28 cellular contexts compared by ENCODE assay signal in the genomic region with DNA sequence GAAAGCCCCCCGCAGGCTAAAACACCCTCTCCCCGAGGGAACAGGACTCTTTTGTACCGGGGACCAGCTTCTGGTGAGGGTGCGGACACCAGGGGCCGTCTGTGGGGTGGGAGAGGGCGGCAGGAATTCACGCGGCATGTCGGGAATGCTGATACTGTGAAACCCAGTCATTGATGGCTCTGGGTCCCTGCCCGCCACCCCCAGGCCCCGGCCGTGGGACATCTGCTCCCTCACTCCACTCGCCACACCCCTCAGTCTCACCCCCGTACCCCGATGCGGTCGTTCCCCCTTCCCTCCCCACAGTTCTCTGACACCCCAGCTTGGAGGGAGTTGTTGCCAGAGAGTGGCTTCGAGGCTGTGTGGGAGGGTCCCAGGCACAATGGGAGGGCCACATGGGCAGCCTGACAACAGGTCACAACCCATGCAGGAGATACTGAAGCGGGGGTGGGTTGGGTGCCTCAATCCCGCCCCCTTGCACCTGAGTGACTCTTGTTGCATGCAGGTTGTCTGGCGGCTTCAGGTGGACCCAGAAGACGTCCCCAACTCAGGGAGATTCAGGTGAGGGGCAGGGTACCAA. TPM values are rescaled to one million over a fixed set of nuclear protein-coding genes. Genes with fewer than 3 reads are reported as not detected.
"Had no signal": no experiment of that assay in that cellular context is flagged by ENCODE, and none has a peak within 500 bp of the region (broad histone marks: within the 10 kb centered on the region; RNA-seq: fewer than 3 reads in every experiment).

No MANE protein-coding gene starts in this region.

- DNase-seq: activated CD4-positive, alpha-beta T cell treated with anti-CD3 and anti-CD28 coated beads for 1 hour; activated CD4-positive, alpha-beta T cell treated with anti-CD3 and anti-CD28 coated beads, Interleukin-2, amount 50 U/mL, for 1 hour; activated CD8-positive, alpha-beta T cell treated with anti-CD3 and anti-CD28 coated beads, Interleukin-2, amount 10 ng/mL, durations not matched to agents 7 days and 5 days; activated gamma-delta T cell treated with Interleukin-2 at 50 U/mL for 16 hours; aorta; effector CD8-positive, alpha-beta T cell; foreskin melanocyte; immature natural killer cell; left lung; naive thymus-derived CD8-positive, alpha-beta T cell; pancreas; right lobe of liver; small intestine; WERI-Rb-1 had no signal

- H3K79me2 ChIP-seq: hepatocyte had no signal

- H3K4me1 ChIP-seq: pancreas, right lobe of liver, vagina had no signal

- ATAC-seq: activated CD8-positive, alpha-beta T cell treated with anti-CD3 and anti-CD28 coated beads, Interleukin-2, amount 10 ng/mL, durations not matched to agents 7 days and 5 days; left lung; naive thymus-derived CD8-positive, alpha-beta T cell; pancreas; right lobe of liver; stimulated activated memory B cell treated with anti-CD40 and anti-IgM and Interleukin-4, amounts not matched to agents 10 μg/mL and 1 μg/mL and 100 μg/mL, for 72 hours had no signal

- H3K27me3 ChIP-seq: pancreas, right lobe of liver, vagina had no signal

- H3K4me2 ChIP-seq: hepatocyte had no signal

- H3K4me3 ChIP-seq: hepatocyte, left lung, lung, pancreas, right lobe of liver, thoracic aorta, vagina had no signal

- H3K36me3 ChIP-seq: left lung, pancreas, right lobe of liver, thoracic aorta, vagina, WERI-Rb-1 had no signal

- H3K27ac Mint-ChIP-seq: activated CD8-positive, alpha-beta T cell treated with anti-CD3 and anti-CD28 coated beads, Interleukin-2, amount 10 ng/mL, durations not matched to agents 7 days and 5 days; activated naive CD4-positive, alpha-beta T cell treated with anti-CD3 and anti-CD28 coated beads, Interleukin-2, amount 50 U/mL, for 24 hours; activated T-helper 1 cell treated with anti-CD3 and anti-CD28 coated beads, Interleukin-12 subunit alpha, Interleukin-12 subunit beta, Interleukin-2, Interleukin-4 antibody, amounts not matched to agents 30 ng/mL and 10 ng/mL and 1 ng/mL, durations not matched to agents 14 hours and 24 hours and 36 hours; brain; dendritic cell treated with granulocyte-macrophage colony-stimulating factor and Interleukin-4, amounts not matched to agents 40 ng/mL and 50 ng/mL, for 4 days; stimulated activated memory B cell treated with anti-CD40 and anti-IgM and Interleukin-4, amounts not matched to agents 10 μg/mL and 1 μg/mL and 100 μg/mL, for 72 hours; type B pancreatic cell had no signal

- H3K9me3 Mint-ChIP-seq: activated naive CD4-positive, alpha-beta T cell treated with anti-CD3 and anti-CD28 coated beads, Interleukin-2, amount 50 U/mL, for 24 hours; activated T-helper 1 cell treated with anti-CD3 and anti-CD28 coated beads, Interleukin-12 subunit alpha, Interleukin-12 subunit beta, Interleukin-2, Interleukin-4 antibody, amounts not matched to agents 30 ng/mL and 10 ng/mL and 1 ng/mL, durations not matched to agents 14 hours and 24 hours and 36 hours; dendritic cell treated with granulocyte-macrophage colony-stimulating factor and Interleukin-4, amounts not matched to agents 40 ng/mL and 50 ng/mL, for 4 days; immature natural killer cell; naive thymus-derived CD8-positive, alpha-beta T cell; stimulated activated memory B cell treated with anti-CD40 and anti-IgM and Interleukin-4, amounts not matched to agents 10 μg/mL and 1 μg/mL and 100 μg/mL, for 72 hours; type B pancreatic cell had no signal

- H3K4me3 Mint-ChIP-seq: activated CD8-positive, alpha-beta T cell treated with anti-CD3 and anti-CD28 coated beads, Interleukin-2, amount 10 ng/mL, durations not matched to agents 7 days and 5 days; activated naive CD4-positive, alpha-beta T cell treated with anti-CD3 and anti-CD28 coated beads, Interleukin-2, amount 50 U/mL, for 24 hours; activated T-helper 1 cell treated with anti-CD3 and anti-CD28 coated beads, Interleukin-12 subunit alpha, Interleukin-12 subunit beta, Interleukin-2, Interleukin-4 antibody, amounts not matched to agents 30 ng/mL and 10 ng/mL and 1 ng/mL, durations not matched to agents 14 hours and 24 hours and 36 hours; brain; dendritic cell treated with granulocyte-macrophage colony-stimulating factor and Interleukin-4, amounts not matched to agents 40 ng/mL and 50 ng/mL, for 4 days; immature natural killer cell; naive thymus-derived CD8-positive, alpha-beta T cell; stimulated activated memory B cell treated with anti-CD40 and anti-IgM and Interleukin-4, amounts not matched to agents 10 μg/mL and 1 μg/mL and 100 μg/mL, for 72 hours; type B pancreatic cell had no signal

- H3K27me3 Mint-ChIP-seq: activated naive CD4-positive, alpha-beta T cell treated with anti-CD3 and anti-CD28 coated beads, Interleukin-2, amount 50 U/mL, for 24 hours; naive thymus-derived CD8-positive, alpha-beta T cell; stimulated activated memory B cell treated with anti-CD40 and anti-IgM and Interleukin-4, amounts not matched to agents 10 μg/mL and 1 μg/mL and 100 μg/mL, for 72 hours had no signal

- H3K9me3 ChIP-seq: left lung, pancreas, right lobe of liver, thoracic aorta, vagina had no signal

- H3K36me3 Mint-ChIP-seq: activated naive CD4-positive, alpha-beta T cell treated with anti-CD3 and anti-CD28 coated beads, Interleukin-2, amount 50 U/mL, for 24 hours; brain; immature natural killer cell; naive thymus-derived CD8-positive, alpha-beta T cell; stimulated activated memory B cell treated with anti-CD40 and anti-IgM and Interleukin-4, amounts not matched to agents 10 μg/mL and 1 μg/mL and 100 μg/mL, for 72 hours; type B pancreatic cell had no signal

- H3K4me1 Mint-ChIP-seq: brain had no signal

- H3K27ac ChIP-seq: hepatocyte, left lung, pancreas, right lobe of liver, thoracic aorta, vagina, WERI-Rb-1 had no signal

RNA-seq across cellular contexts. Expression of a gene that starts 1.9 kb away (rescaled TPM):
- total RNA-seq: activated T-helper 1 cell treated with anti-CD3 and anti-CD28 coated beads, Interleukin-12 subunit alpha, Interleukin-12 subunit beta, Interleukin-2, Interleukin-4 antibody, amounts not matched to agents 30 ng/mL and 10 ng/mL and 1 ng/mL, durations not matched to agents 14 hours and 24 hours and 36 hours; cardiac septum; hepatocyte; left lung; naive thymus-derived CD8-positive, alpha-beta T cell; pulmonary artery endothelial cell; vagina had no signal
- polyA plus RNA-seq: aorta, esophagus, immature natural killer cell, small intestine had no signal

RNA-seq across cellular contexts. Expression of a gene that starts 11.5 kb away (rescaled TPM):
- total RNA-seq: cardiac septum, kidney epithelial cell, vagina had no signal
- polyA plus RNA-seq: aorta had no signal

RNA-seq across cellular contexts. Expression of a gene that starts 35.2 kb away (rescaled TPM):
- total RNA-seq: pulmonary artery endothelial cell had no signal
- polyA plus RNA-seq: hepatocyte had no signal
